Comparison of ENCODE assay signal across 1 cellular context in genomic region chr11:65854871-65855837, GRCh38.
TF ChIP-seq lines count a peak whose summit lies in the region.

No MANE protein-coding gene starts in this region.

TF ChIP-seq in H1, 55 proteins besides CTCF, POLR2A, EP300 and RAD21:
- no peak for TF ChIP-seq KDM1A (IDR thresholded peaks at IDR 0.05; ENCODE audit: borderline replicate concordance, low read length)
- no peak for TF ChIP-seq KDM5A (IDR thresholded peaks at IDR 0.05; ENCODE audit: low read length)
- no peak for TF ChIP-seq HDAC2 (IDR thresholded peaks at IDR 0.05; ENCODE audit: borderline replicate concordance in 1 of 2, low read depth in 2 of 2, low read length in 2 of 2)
- no peak for TF ChIP-seq JUN (IDR thresholded peaks at IDR 0.05; ENCODE audit: low read depth, low read length)
- TF ChIP-seq SP1 (IDR thresholded peaks at IDR 0.05; ENCODE audit: low read depth, low read length), result peak; percentile 68; the same call in 1 of the 2 replicates
- TF ChIP-seq SIN3A (conservative IDR thresholded peaks at IDR 0.05 in 1 of 2, IDR thresholded peaks at IDR 0.05 in 1 of 2; ENCODE audit: low read depth in 1 of 2, low read length in 2 of 2), result 0 out of 4 replicates have a peak, but pooled peaks of 1 of the 2 experiments have one; percentile 59
- TF ChIP-seq POLR2AphosphoS5 (IDR thresholded peaks at IDR 0.05; ENCODE audit: low read depth, low read length), result peak; percentile 14; the same call in 1 of the 2 replicates
- no peak for TF ChIP-seq SIRT6 (IDR thresholded peaks at IDR 0.05; ENCODE audit: low read length)
